Comparison of ENCODE assay signal across 9 cellular contexts in genomic region chr19:42285546-42285945, GRCh38. TPM values are rescaled to one million over a fixed set of nuclear protein-coding genes. Genes with fewer than 3 reads are reported as not detected.
DNase-seq lines count a peak whose midpoint lies in the region; ATAC-seq and TF ChIP-seq lines count a peak whose summit lies in the region.
"Had no signal": no experiment of that assay in that cellular context is flagged by ENCODE, and none has a peak within 500 bp of the region (broad histone marks: within the 10 kb centered on the region; RNA-seq: fewer than 3 reads in every experiment).

No MANE protein-coding gene starts in this region.

- H3K9me3 Mint-ChIP-seq in activated naive CD8-positive, alpha-beta T cell (ENCODE audit: low read depth): no peaks in the 10 kb centered on the region

- H3K27me3 Mint-ChIP-seq in activated naive CD8-positive, alpha-beta T cell: no peaks in the 10 kb centered on the region

- peak overlapping the region; percentile 81 for H3K27ac Mint-ChIP-seq in activated naive CD8-positive, alpha-beta T cell

- H3K36me3 Mint-ChIP-seq in activated naive CD8-positive, alpha-beta T cell: no peaks in the 10 kb centered on the region

- WGBS in thyroid gland, 2 donors: 34 to 37% methylated on average over 4 to 5 of the region's 5 CpGs

- H3K36me3 ChIP-seq in left lung: peaks cover 0 to 39% of the 10 kb centered on the region in 2 donors
- H3K36me3 ChIP-seq in thyroid gland: peaks cover 34 to 35% of the 10 kb centered on the region in 2 donors

- TF ChIP-seq POLR2A in thyroid gland (IDR thresholded peaks at IDR 0.05): no peak

- peak overlapping the region; percentile 49 for H3K4me3 Mint-ChIP-seq in activated naive CD8-positive, alpha-beta T cell

- H3K27me3 ChIP-seq in left lung: no peaks in the 10 kb centered on the region
- H3K27me3 ChIP-seq in thyroid gland: no peaks in the 10 kb centered on the region

- H3K9me3 ChIP-seq in left lung (no peaks in the 10 kb centered on the region), thyroid gland (no peaks in the 10 kb centered on the region)

- intact Hi-C loops in left lung (cut with DNase I): loop anchor here in 1 of 2 donors (5.0 kb wide), 1 partner anchor 33 kb away; no protein-coding TSS in a partner anchor
- intact Hi-C loops in thyroid gland (cut with DNase I): no loop called here

- peaks cover 28% of the 10 kb centered on the region for H3K4me1 Mint-ChIP-seq in activated naive CD8-positive, alpha-beta T cell (ENCODE audit: low read depth)

- ATAC-seq in left lung: no peak

- peaks cover 40 to 53% of the 10 kb centered on the region in 2 donors for H3K4me1 ChIP-seq in left lung
- H3K4me1 ChIP-seq in thyroid gland: peaks cover 52 to 54% of the 10 kb centered on the region in 2 donors

- TF ChIP-seq CTCF in left lung (IDR thresholded peaks at IDR 0.05): no peak
- TF ChIP-seq CTCF in thyroid gland (IDR thresholded peaks at IDR 0.05): no peak
- no peak for TF ChIP-seq CTCF in GM10266 (IDR thresholded peaks at IDR 0.05; ENCODE audit: control insufficient read depth, insufficient read depth, low read depth, missing control alignments)

- peak; percentile 17 for DNase-seq in activated CD8-positive, alpha-beta memory T cell treated with anti-CD3 and anti-CD28 coated beads, Interleukin-2, amount 50 U/mL, for 4 hours
- no peak for DNase-seq in activated CD8-positive, alpha-beta memory T cell treated with anti-CD3 and anti-CD28 coated beads for 24 hours
- DNase-seq in left lung (no peak), thyroid gland (no peak), middle frontal gyrus (ENCODE audit: extremely low spot score, low spot score) (no peak), NCI-H146 (lab: John Stamatoyannopoulos, UW) (no peak), GM10266 (ENCODE audit: extremely low spot score) (no peak)

- H3K4me3 ChIP-seq in left lung (peak overlapping the region in 1 of 2 donors; percentile 62), thyroid gland (replicated peaks in 1 of 3) (peak overlapping the region in 1 of 3 donors; percentile 14)

- peak overlapping the region; percentile 26 to 77 for H3K27ac ChIP-seq in left lung
- H3K27ac ChIP-seq in thyroid gland: peak overlapping the region; percentile 70 to 89 (median 86)

RNA-seq across cellular contexts. Expression of gene PRR19, which starts 16.4 kb away (rescaled TPM):
- total RNA-seq in left lung (1 to 10 TPM; 1.1 TPM), thyroid gland (under 1 TPM in 2 of 4 donors, not detected in 2; 0.27 to 0.45 TPM)

RNA-seq across cellular contexts. Expression of gene CIC, which starts 16.5 kb away (rescaled TPM):
- total RNA-seq in left lung (10 to 100 TPM; 59.8 to 76.1 TPM), thyroid gland (10 to 100 TPM; 50.6 to 98.3 (median 56.9) TPM)

RNA-seq across cellular contexts. Expression of gene PAFAH1B3, which starts 16.9 kb away (rescaled TPM):
- total RNA-seq in left lung: 10 to 100 TPM; 25.0 to 25.7 TPM
- total RNA-seq in thyroid gland: 10 to 100 TPM in 3 of 4 donors, 1 to 10 TPM in 1; 6.0 to 23.7 (median 19.1) TPM

RNA-seq across cellular contexts. Expression of gene TMEM145, which starts 27.6 kb away (rescaled TPM):
- total RNA-seq in left lung (under 1 TPM; 0.21 to 0.32 TPM), thyroid gland (1 to 10 TPM in 1 of 4 donors, not detected in 3; 2.8 TPM)
- total RNA-seq: lung microvascular endothelial cell had no signal

RNA-seq across cellular contexts. Expression of gene ERF, which starts 30.6 kb away (rescaled TPM):
- 10 to 100 TPM; 47.0 to 55.0 TPM for total RNA-seq in left lung
- total RNA-seq in thyroid gland: 10 to 100 TPM; 27.5 to 50.2 (median 39.2) TPM
